Comparison of ENCODE assay signal across 19 cellular contexts in genomic region chr1:47186267-47187185, GRCh38. TPM values are rescaled to one million over a fixed set of nuclear protein-coding genes. Genes with fewer than 3 reads are reported as not detected.
DNase-seq lines count a peak whose midpoint lies in the region; ATAC-seq, FAIRE-seq and TF ChIP-seq lines count a peak whose summit lies in the region.
"Had no signal": no experiment of that assay in that cellular context is flagged by ENCODE, and none has a peak within 500 bp of the region (broad histone marks: within the 10 kb centered on the region; RNA-seq: fewer than 3 reads in every experiment).

No MANE protein-coding gene starts in this region.

- peak overlapping the region; percentile 95 to 99 for H3K27ac ChIP-seq in kidney (ENCODE audit: low read depth in 2 of 2, low read length in 2 of 2)
- H3K27ac ChIP-seq: GM23248, KMS-11 had no signal

- TF ChIP-seq CTCF in activated CD8-positive, alpha-beta T cell treated with anti-CD3 and anti-CD28 coated beads for 36 hours (IDR thresholded peaks at IDR 0.05): no peak
- TF ChIP-seq CTCF in kidney (IDR thresholded peaks at IDR 0.05; ENCODE audit: borderline replicate concordance, extremely low read depth, insufficient read depth): no peak

- H3K36me3 ChIP-seq in H7 (replicated peaks; ENCODE audit: control insufficient read depth, insufficient read depth, low read length) (no peaks in the 10 kb centered on the region), kidney (ENCODE audit: control insufficient read depth in 1 of 2, insufficient read depth in 2 of 2, low read length in 2 of 2) (peaks cover 2 to 24% of the 10 kb centered on the region in 2 donors)

- peak overlapping the region; percentile 46 to 99 for H3K9ac ChIP-seq in kidney (ENCODE audit: low read length in 2 of 2)
- H3K9ac ChIP-seq: GM23248, KMS-11 had no signal

- ATAC-seq in activated CD8-positive, alpha-beta T cell treated with anti-CD3 and anti-CD28 coated beads, Interleukin-2, amount 10 ng/mL, durations not matched to agents 7 days and 5 days: no peak
- no peak for ATAC-seq in activated CD8-positive, alpha-beta T cell treated with anti-CD3 and anti-CD28 coated beads for 36 hours
- no peak for ATAC-seq in HG03045 (IDR thresholded peaks at IDR 0.05; ENCODE audit: unreplicated experiment)

- H3K4me1 ChIP-seq in kidney (ENCODE audit: control insufficient read depth in 1 of 2, insufficient read depth in 1 of 2, low read depth in 1 of 2, low read length in 2 of 2): peaks cover 19 to 27% of the 10 kb centered on the region in 2 donors

- no peak overlapping the region for H3K4me3 Mint-ChIP-seq in activated CD8-positive, alpha-beta T cell treated with anti-CD3 and anti-CD28 coated beads, Interleukin-2, amount 10 ng/mL, durations not matched to agents 7 days and 5 days
- no peak overlapping the region for H3K4me3 Mint-ChIP-seq in activated CD8-positive, alpha-beta T cell treated with anti-CD3 and anti-CD28 coated beads for 36 hours
- H3K4me3 Mint-ChIP-seq: CD4-positive, CD25-positive, alpha-beta regulatory T cell had no signal

- H3K9me3 ChIP-seq in kidney (ENCODE audit: control insufficient read depth in 1 of 2, low read length in 2 of 2): no peaks in the 10 kb centered on the region

- DNase-seq in activated CD8-positive, alpha-beta T cell treated with anti-CD3 and anti-CD28 coated beads, Interleukin-2, amount 10 ng/mL, durations not matched to agents 7 days and 5 days: peak; percentile 9
- no peak for DNase-seq in activated CD8-positive, alpha-beta T cell treated with anti-CD3 and anti-CD28 coated beads for 36 hours
- DNase-seq in H7 (peak; percentile 23), kidney (no peak), posterior vena cava (ENCODE audit: low spot score) (peak; percentile 60), NCI-H82 treated with DMSO at 0.1 percent for 48 hours (lab: John Stamatoyannopoulos, UW; ENCODE audit: unreplicated experiment) (no peak)
- no peak for DNase-seq in activated naive CD4-positive, alpha-beta T cell treated with anti-CD3 and anti-CD28 coated beads, Interleukin-2, amount 50 U/mL, for 16 hours
- DNase-seq: AML-193; CD4-positive, CD25-positive, alpha-beta regulatory T cell; GM23248; NCI-H1092; NCI-H2227 treated with DMSO at 0.1 percent for 48 hours; NK-92 treated with Interleukin-12 subunit alpha and Interleukin-12 subunit beta, amount 100 ng/mL, for 24 hours had no signal

- POLR2A ChIA-PET in activated CD8-positive, alpha-beta T cell treated with anti-CD3 and anti-CD28 coated beads, Interleukin-2, amount 10 ng/mL, durations not matched to agents 7 days and 5 days (lab: Charles Lee): no interaction called here
- POLR2A ChIA-PET in activated CD8-positive, alpha-beta T cell treated with anti-CD3 and anti-CD28 coated beads for 36 hours (lab: Charles Lee): no interaction called here

- H3K9me3 Mint-ChIP-seq in activated CD8-positive, alpha-beta T cell treated with anti-CD3 and anti-CD28 coated beads, Interleukin-2, amount 10 ng/mL, durations not matched to agents 7 days and 5 days (ENCODE audit: insufficient read depth): no peaks in the 10 kb centered on the region
- no peaks in the 10 kb centered on the region for H3K9me3 Mint-ChIP-seq in activated CD8-positive, alpha-beta T cell treated with anti-CD3 and anti-CD28 coated beads for 36 hours

- no peak overlapping the region for H3K4me3 ChIP-seq in H7 (ENCODE audit: insufficient read depth, low read depth, low read length)
- H3K4me3 ChIP-seq in kidney (ENCODE audit: low read length in 2 of 2): peak overlapping the region; percentile 88 to 93
- H3K4me3 ChIP-seq: GM23248 had no signal

- H3K27me3 Mint-ChIP-seq in activated CD8-positive, alpha-beta T cell treated with anti-CD3 and anti-CD28 coated beads, Interleukin-2, amount 10 ng/mL, durations not matched to agents 7 days and 5 days (ENCODE audit: low read depth): no peaks in the 10 kb centered on the region
- peaks cover 4% of the 10 kb centered on the region for H3K27me3 Mint-ChIP-seq in activated CD8-positive, alpha-beta T cell treated with anti-CD3 and anti-CD28 coated beads for 36 hours
- H3K27me3 Mint-ChIP-seq: CD4-positive, CD25-positive, alpha-beta regulatory T cell had no signal

- no peaks in the 10 kb centered on the region for H3K4me1 Mint-ChIP-seq in activated CD8-positive, alpha-beta T cell treated with anti-CD3 and anti-CD28 coated beads, Interleukin-2, amount 10 ng/mL, durations not matched to agents 7 days and 5 days (ENCODE audit: low read depth)
- no peaks in the 10 kb centered on the region for H3K4me1 Mint-ChIP-seq in activated CD8-positive, alpha-beta T cell treated with anti-CD3 and anti-CD28 coated beads for 36 hours (ENCODE audit: low read depth)

- no peaks in the 10 kb centered on the region for H3K36me3 Mint-ChIP-seq in activated CD8-positive, alpha-beta T cell treated with anti-CD3 and anti-CD28 coated beads, Interleukin-2, amount 10 ng/mL, durations not matched to agents 7 days and 5 days (ENCODE audit: low read depth)
- H3K36me3 Mint-ChIP-seq in activated CD8-positive, alpha-beta T cell treated with anti-CD3 and anti-CD28 coated beads for 36 hours (ENCODE audit: low read depth): no peaks in the 10 kb centered on the region
- H3K36me3 Mint-ChIP-seq: CD4-positive, CD25-positive, alpha-beta regulatory T cell had no signal

- peaks cover 3% of the 10 kb centered on the region for H3K27me3 ChIP-seq in H7 (ENCODE audit: control insufficient read depth, insufficient read depth, low read length)

- no peak for FAIRE-seq in kidney (lab: Jason Lieb, UNC)
- FAIRE-seq: D721Med had no signal

- H3K27ac Mint-ChIP-seq in activated CD8-positive, alpha-beta T cell treated with anti-CD3 and anti-CD28 coated beads, Interleukin-2, amount 10 ng/mL, durations not matched to agents 7 days and 5 days: no peak overlapping the region
- no peak overlapping the region for H3K27ac Mint-ChIP-seq in activated CD8-positive, alpha-beta T cell treated with anti-CD3 and anti-CD28 coated beads for 36 hours
- H3K27ac Mint-ChIP-seq: CD4-positive, CD25-positive, alpha-beta regulatory T cell had no signal

- CTCF ChIA-PET in activated CD8-positive, alpha-beta T cell treated with anti-CD3 and anti-CD28 coated beads, Interleukin-2, amount 10 ng/mL, durations not matched to agents 7 days and 5 days (lab: Charles Lee): no interaction called here
- CTCF ChIA-PET in activated CD8-positive, alpha-beta T cell treated with anti-CD3 and anti-CD28 coated beads for 36 hours (lab: Charles Lee): interaction anchor here (1.0 kb wide), 1 partner anchor 77 kb away, joined by 3 read pairs; no protein-coding TSS in a partner anchor

- intact Hi-C loops in activated CD8-positive, alpha-beta T cell treated with anti-CD3 and anti-CD28 coated beads for 36 hours (cut with micrococcal nuclease): no loop called here
- intact Hi-C loops in kidney (cut with DNase I) (loop anchor here (10.0 kb wide), 2 partner anchors 68 to 538 kb away; no protein-coding TSS in a partner anchor), posterior vena cava (cut with DNase I) (loop anchor here (10.0 kb wide), 3 partner anchors 78 to 528 kb away; partner anchors contain the start of gene FOXD2 (in 1 of the 2))

RNA-seq across cellular contexts. Expression of gene PDZK1IP1, which starts 3.3 kb away (rescaled TPM):
- total RNA-seq in activated CD8-positive, alpha-beta T cell treated with anti-CD3 and anti-CD28 coated beads, Interleukin-2, amount 10 ng/mL, durations not matched to agents 7 days and 5 days: not detected
- total RNA-seq in activated CD8-positive, alpha-beta T cell treated with anti-CD3 and anti-CD28 coated beads for 36 hours: not detected
- not detected in 2 replicates for total RNA-seq in H7 (2014; rRNA removed; shearing (Covaris generic))
- total RNA-seq in kidney (245 TPM), posterior vena cava (1 to 10 TPM in 1 of 2 donors, under 1 TPM in 1; 0.76 to 1.0 TPM)
- 2,553 TPM for polyA plus RNA-seq in kidney (ENCODE audit: insufficient read depth, low read depth, low replicate concordance)
- total RNA-seq: A673, Daoy, GM23248 had no signal
- polyA plus RNA-seq: CD4-positive, CD25-positive, alpha-beta regulatory T cell; GM23248 had no signal

RNA-seq across cellular contexts. Expression of gene TAL1, which starts 45.5 kb away (rescaled TPM):
- total RNA-seq in activated CD8-positive, alpha-beta T cell treated with anti-CD3 and anti-CD28 coated beads, Interleukin-2, amount 10 ng/mL, durations not matched to agents 7 days and 5 days: not detected
- total RNA-seq in activated CD8-positive, alpha-beta T cell treated with anti-CD3 and anti-CD28 coated beads for 36 hours: not detected
- 0.07 and 0.70 TPM in 2 replicates for total RNA-seq in H7 (2014; rRNA removed; shearing (Covaris generic))
- 6.5 TPM for total RNA-seq in kidney
- 3.1 TPM for polyA plus RNA-seq in kidney (ENCODE audit: insufficient read depth, low read depth, low replicate concordance)
- total RNA-seq in posterior vena cava: 1 to 10 TPM; 5.3 to 8.7 TPM
- total RNA-seq: GM23248, MCF 10A had no signal
- polyA plus RNA-seq: CD4-positive, CD25-positive, alpha-beta regulatory T cell; GM23248 had no signal

RNA-seq across cellular contexts. Expression of gene CYP4A22, which starts 49.3 kb away (rescaled TPM):
- total RNA-seq in activated CD8-positive, alpha-beta T cell treated with anti-CD3 and anti-CD28 coated beads, Interleukin-2, amount 10 ng/mL, durations not matched to agents 7 days and 5 days: not detected
- not detected for total RNA-seq in activated CD8-positive, alpha-beta T cell treated with anti-CD3 and anti-CD28 coated beads for 36 hours
- total RNA-seq in H7 (2014; rRNA removed; shearing (Covaris generic)): not detected in 2 replicates
- 4.1 TPM for total RNA-seq in kidney
- 108 TPM for polyA plus RNA-seq in kidney (ENCODE audit: insufficient read depth, low read depth, low replicate concordance)
- under 1 TPM; 0.10 to 0.32 TPM for total RNA-seq in posterior vena cava
- total RNA-seq: A673; CD4-positive, CD25-positive, alpha-beta regulatory T cell; Daoy; GM23248; MCF 10A had no signal
- polyA plus RNA-seq: CD4-positive, CD25-positive, alpha-beta regulatory T cell; GM23248 had no signal

Comparison
In these comparisons a context has a peak if more than half of its experiments do, and no peak if none do; other contexts are left out.
1. DNase-seq: peak in activated CD8-positive, alpha-beta T cell treated with anti-CD3 and anti-CD28 coated beads, Interleukin-2, amount 10 ng/mL, durations not matched to agents 7 days and 5 days (single experiment), H7 (single experiment) and posterior vena cava (single experiment); none in activated CD8-positive, alpha-beta T cell treated with anti-CD3 and anti-CD28 coated beads for 36 hours (single experiment), kidney (single experiment), NCI-H82 treated with DMSO at 0.1 percent for 48 hours (single experiment) and activated naive CD4-positive, alpha-beta T cell treated with anti-CD3 and anti-CD28 coated beads, Interleukin-2, amount 50 U/mL, for 16 hours (single experiment).
2. RNA of gene PDZK1IP1, which starts 3.3 kb away (total RNA-seq): 245 TPM in kidney (single experiment); 0.76 to 1.0 TPM in posterior vena cava, not detected in activated CD8-positive, alpha-beta T cell treated with anti-CD3 and anti-CD28 coated beads, Interleukin-2, amount 10 ng/mL, durations not matched to agents 7 days and 5 days, not detected in activated CD8-positive, alpha-beta T cell treated with anti-CD3 and anti-CD28 coated beads for 36 hours and not detected in H7; every median in the first group is over 100 times any median in the second.